ENCODE assay signal across 24 cellular contexts in the genomic region with DNA sequence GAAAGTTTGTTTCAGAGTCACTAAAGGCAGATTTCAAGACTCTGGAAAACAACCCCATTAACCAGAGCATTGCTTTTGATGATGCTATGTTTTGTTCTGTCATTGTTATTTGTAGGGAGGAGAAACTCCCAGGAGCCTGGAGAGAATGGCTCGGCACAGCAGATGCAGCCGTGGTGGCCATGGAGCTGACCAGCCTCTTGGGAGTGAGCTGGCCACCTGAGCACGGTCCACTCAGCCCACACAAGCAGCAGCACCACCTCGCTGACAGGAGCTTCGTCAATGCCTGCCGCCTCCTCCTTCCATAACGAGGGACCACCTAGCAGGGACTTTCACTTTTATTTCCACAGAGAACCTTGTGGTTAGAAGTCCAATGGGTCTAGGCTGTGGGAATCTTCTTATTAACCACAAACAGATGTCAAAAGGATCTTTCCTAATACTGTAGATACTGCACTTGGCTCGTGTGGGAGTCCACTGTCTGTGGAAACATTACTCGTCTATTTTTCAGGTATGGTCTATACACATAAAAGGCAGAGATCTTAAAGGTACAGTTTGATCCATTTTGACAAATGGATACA. TPM values are rescaled to one million over a fixed set of nuclear protein-coding genes. Genes with fewer than 3 reads are reported as not detected.
"Had no signal": no experiment of that assay in that cellular context is flagged by ENCODE, and none has a peak within 500 bp of the region (broad histone marks: within the 10 kb centered on the region; RNA-seq: fewer than 3 reads in every experiment).

No MANE protein-coding gene starts in this region.

- H3K36me3 ChIP-seq: esophagus squamous epithelium, gastrocnemius medialis, heart right ventricle, neural progenitor cell, ovary, right atrium auricular region, spleen, tibial nerve had no signal

- ATAC-seq: gastrocnemius medialis; heart right ventricle; left lobe of liver; natural killer cell treated with Interleukin-12 subunit alpha and Interleukin-12 subunit beta and Interleukin-15 and Interleukin-18, amount 100 ng/mL, for 72 hours; stimulated activated memory B cell treated with anti-CD40 and anti-IgM and Interleukin-4, amounts not matched to agents 10 μg/mL and 1 μg/mL and 100 μg/mL, for 72 hours had no signal

- H3K27ac ChIP-seq: esophagus squamous epithelium, gastrocnemius medialis, heart right ventricle, neural progenitor cell, ovary, right atrium auricular region, spleen, tibial nerve had no signal

- H3K4me3 ChIP-seq: esophagus squamous epithelium, gastrocnemius medialis, heart right ventricle, neural progenitor cell, ovary, right atrium auricular region, spleen had no signal

- H2AFZ ChIP-seq: neural progenitor cell had no signal

- H3K9me3 Mint-ChIP-seq: dendritic cell treated with granulocyte-macrophage colony-stimulating factor and Interleukin-4, amounts not matched to agents 40 ng/mL and 50 ng/mL, for 4 days; natural killer cell treated with Interleukin-12 subunit alpha and Interleukin-12 subunit beta and Interleukin-15 and Interleukin-18, amount 100 ng/mL, for 72 hours; neural progenitor cell; stimulated activated memory B cell treated with anti-CD40 and anti-IgM and Interleukin-4, amounts not matched to agents 10 μg/mL and 1 μg/mL and 100 μg/mL, for 72 hours; stimulated activated naive CD8-positive, alpha-beta T cell treated with anti-CD3 and anti-CD28 coated beads, Interleukin-15, Interleukin-2, amounts not matched to agents 100 ng/mL and 50 ng/mL, for 24 hours had no signal

- H3K9me3 ChIP-seq: esophagus squamous epithelium, gastrocnemius medialis, heart right ventricle, ovary, right atrium auricular region, tibial nerve had no signal

- H3K4me2 ChIP-seq: neural progenitor cell had no signal

- H3K4me1 Mint-ChIP-seq: neural progenitor cell had no signal

- H3K27ac Mint-ChIP-seq: dendritic cell treated with granulocyte-macrophage colony-stimulating factor and Interleukin-4, amounts not matched to agents 40 ng/mL and 50 ng/mL, for 4 days; natural killer cell treated with Interleukin-12 subunit alpha and Interleukin-12 subunit beta and Interleukin-15 and Interleukin-18, amount 100 ng/mL, for 72 hours; neural progenitor cell; stimulated activated memory B cell treated with anti-CD40 and anti-IgM and Interleukin-4, amounts not matched to agents 10 μg/mL and 1 μg/mL and 100 μg/mL, for 72 hours; stimulated activated naive CD8-positive, alpha-beta T cell treated with anti-CD3 and anti-CD28 coated beads, Interleukin-15, Interleukin-2, amounts not matched to agents 100 ng/mL and 50 ng/mL, for 24 hours had no signal

- H3K4me3 Mint-ChIP-seq: dendritic cell treated with granulocyte-macrophage colony-stimulating factor and Interleukin-4, amounts not matched to agents 40 ng/mL and 50 ng/mL, for 4 days; natural killer cell treated with Interleukin-12 subunit alpha and Interleukin-12 subunit beta and Interleukin-15 and Interleukin-18, amount 100 ng/mL, for 72 hours; neural progenitor cell; stimulated activated memory B cell treated with anti-CD40 and anti-IgM and Interleukin-4, amounts not matched to agents 10 μg/mL and 1 μg/mL and 100 μg/mL, for 72 hours; stimulated activated naive CD8-positive, alpha-beta T cell treated with anti-CD3 and anti-CD28 coated beads, Interleukin-15, Interleukin-2, amounts not matched to agents 100 ng/mL and 50 ng/mL, for 24 hours had no signal

- H3K4me1 ChIP-seq: esophagus squamous epithelium, gastrocnemius medialis, heart right ventricle, right atrium auricular region had no signal

- H3K36me3 Mint-ChIP-seq: natural killer cell treated with Interleukin-12 subunit alpha and Interleukin-12 subunit beta and Interleukin-15 and Interleukin-18, amount 100 ng/mL, for 72 hours; neural progenitor cell; stimulated activated memory B cell treated with anti-CD40 and anti-IgM and Interleukin-4, amounts not matched to agents 10 μg/mL and 1 μg/mL and 100 μg/mL, for 72 hours had no signal

- H3K9ac ChIP-seq: neural progenitor cell had no signal

- H3K27me3 ChIP-seq: neural progenitor cell, ovary, right atrium auricular region had no signal

- DNase-seq: esophagus squamous epithelium; gastrocnemius medialis; heart right ventricle; hypothalamus; kidney glomerular epithelial cell; nucleus accumbens; ovary; spleen; stimulated activated CD4-positive, alpha-beta T cell treated with anti-CD3 and anti-CD28 coated beads, Interleukin-15, amount 100 ng/mL, for 24 hours; stimulated activated CD4-positive, alpha-beta T cell treated with anti-CD3 and anti-CD28 coated beads, Interleukin-1b, Interleukin-23, amount 100 ng/mL, for 48 hours; stimulated activated CD4-positive, alpha-beta T cell treated with anti-CD3 and anti-CD28 coated beads, Interleukin-4, amount 100 ng/mL, for 24 hours had no signal

RNA-seq across cellular contexts. Expression of gene SMIM32, which starts 21.0 kb away (rescaled TPM):
- total RNA-seq: epithelial cell of proximal tubule; esophagus squamous epithelium; heart right ventricle; left lobe of liver; lower leg skin; myocyte; natural killer cell treated with Interleukin-12 subunit alpha and Interleukin-12 subunit beta and Interleukin-15 and Interleukin-18, amount 100 ng/mL, for 72 hours; posterior vena cava; right atrium auricular region; tibial nerve; ureter had no signal
- polyA plus RNA-seq: heart right ventricle, ovary, spleen had no signal
